ENCODE assay signal across 13 cellular contexts in the genomic region with DNA sequence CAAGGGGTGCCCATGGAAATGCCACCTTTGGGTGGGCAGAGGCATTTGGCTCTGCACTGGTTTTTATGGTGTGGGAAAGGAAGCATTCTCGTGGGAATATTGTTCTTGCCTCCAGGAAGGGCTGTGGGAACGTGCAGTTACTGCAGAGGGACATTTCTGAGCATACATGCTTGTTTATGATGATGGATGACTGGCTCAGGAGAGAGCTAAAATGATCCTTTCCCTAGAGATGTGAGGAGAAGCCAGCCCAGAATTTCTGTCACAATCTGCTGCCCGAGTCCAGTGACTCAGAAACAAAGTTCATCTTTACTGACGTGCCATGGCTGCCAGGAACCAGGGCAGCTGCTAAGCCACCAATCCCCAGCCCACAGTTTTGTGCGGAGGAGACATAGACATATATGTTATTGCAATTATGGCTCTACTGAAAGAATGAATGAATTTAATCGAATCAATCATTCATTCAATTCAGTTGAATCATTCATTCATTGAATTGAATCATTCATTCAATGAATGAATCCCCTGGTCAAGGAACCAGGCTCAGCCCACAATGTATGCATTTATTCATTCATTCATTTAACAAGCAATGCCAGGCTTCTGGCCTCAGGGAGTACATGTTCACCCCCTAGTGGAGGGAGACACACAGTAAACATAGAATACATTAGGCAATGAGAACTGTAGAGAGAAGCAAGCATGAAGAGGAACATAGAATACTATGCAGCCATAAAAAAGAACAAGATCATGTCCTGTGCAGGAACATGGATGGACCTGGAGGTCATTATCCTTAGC.
DNase-seq lines count a peak whose midpoint lies in the region; ATAC-seq and TF ChIP-seq lines count a peak whose summit lies in the region.
"Had no signal": no experiment of that assay in that cellular context is flagged by ENCODE, and none has a peak within 500 bp of the region (broad histone marks: within the 10 kb centered on the region; RNA-seq: fewer than 3 reads in every experiment).

No MANE protein-coding gene starts in this region.

- no peaks in the 10 kb centered on the region for H4K20me1 ChIP-seq in OCI-LY7 (ENCODE audit: insufficient read depth, low read length)
- no peaks in the 10 kb centered on the region for H4K20me1 ChIP-seq in smooth muscle cell (ENCODE audit: low read depth)

- ATAC-seq in activated T-cell treated with anti-CD3 and anti-CD28 coated beads, Interleukin-2, amount 50 U/mL, for 72 hours (replicated peaks in 1 of 2), result no peak
- ATAC-seq: left lung, pancreas had no signal

- no peak overlapping the region for H3K9ac ChIP-seq in smooth muscle cell (ENCODE audit: low read depth)

- H3K36me3 Mint-ChIP-seq in activated T-cell treated with anti-CD3 and anti-CD28 coated beads, Interleukin-2, amount 50 U/mL, for 72 hours (ENCODE audit: insufficient read depth in 2 of 2), result peaks cover 0 to 3% of the 10 kb centered on the region in 2 donors
- H3K36me3 Mint-ChIP-seq: brain had no signal

- H3K79me2 ChIP-seq in OCI-LY7 (ENCODE audit: insufficient read depth, low read depth, low read length) (no peaks in the 10 kb centered on the region), smooth muscle cell (ENCODE audit: low read depth) (no peaks in the 10 kb centered on the region)

- DNase-seq in activated T-cell treated with anti-CD3 and anti-CD28 coated beads, Interleukin-2, amount 50 U/mL, for 72 hours, result no peak
- no peak for DNase-seq in activated T-cell treated with anti-CD3 and anti-CD28 coated beads for 4 hours
- DNase-seq in OCI-LY7 (ENCODE audit: low spot score), result peak; percentile 0
- peak; percentile 31 for DNase-seq in fibroblast of mammary gland (ENCODE audit: low read depth)
- DNase-seq in smooth muscle cell (lab: John Stamatoyannopoulos, UW; ENCODE audit: unreplicated experiment), result no peak
- no peak for DNase-seq in HUDEP-2 (lab: John Stamatoyannopoulos, UW; ENCODE audit: unreplicated experiment in 76 of 76)
- no peak for DNase-seq in kidney glomerular epithelial cell (lab: John Stamatoyannopoulos, UW)
- DNase-seq in RPMI8226, result no peak
- DNase-seq: KG1, left lung, NCI-H2171 treated with DMSO at 0.1 percent for 48 hours, pancreas had no signal

- 39% methylated on average over 6 of the region's 6 CpGs for WGBS in smooth muscle cell (ENCODE audit: low lambda C conversion rate)

- peaks cover 4% of the 10 kb centered on the region for H3F3A ChIP-seq in smooth muscle cell (ENCODE audit: low read depth)

- no peak overlapping the region for H3K4me3 Mint-ChIP-seq in activated T-cell treated with anti-CD3 and anti-CD28 coated beads, Interleukin-2, amount 50 U/mL, for 72 hours
- H3K4me3 Mint-ChIP-seq: brain had no signal

- H3K27ac Mint-ChIP-seq in activated T-cell treated with anti-CD3 and anti-CD28 coated beads, Interleukin-2, amount 50 U/mL, for 72 hours, result peak overlapping the region; percentile 19

- CTCF ChIA-PET in OCI-LY7 (lab: Charles Lee; ENCODE audit: unreplicated experiment), result no interaction called here

- intact Hi-C loops in OCI-LY7 (cut with micrococcal nuclease; ENCODE audit: unreplicated experiment), result no loop called here

- H3K27ac ChIP-seq in OCI-LY7 (ENCODE audit: low read depth, low read length, poor library complexity, severe bottlenecking) (no peak overlapping the region), smooth muscle cell (ENCODE audit: low read depth) (no peak overlapping the region)
- H3K27ac ChIP-seq: left lung, pancreas had no signal

- H3K4me1 ChIP-seq in OCI-LY7 (ENCODE audit: insufficient read depth, low read length, poor library complexity, severe bottlenecking) (no peaks in the 10 kb centered on the region), smooth muscle cell (ENCODE audit: low read depth) (peaks cover 6% of the 10 kb centered on the region)
- H3K4me1 ChIP-seq: left lung, pancreas had no signal

- TF ChIP-seq CTCF in OCI-LY7 (conservative IDR thresholded peaks at IDR 0.05; ENCODE audit: low read length) (peak; percentile 37; the same call in 1 of the 2 replicates), fibroblast of mammary gland (conservative IDR thresholded peaks at IDR 0.05; ENCODE audit: control insufficient read depth, insufficient read depth, low read depth, low read length) (peak; percentile 6), smooth muscle cell (IDR thresholded peaks at IDR 0.05; ENCODE audit: borderline replicate concordance, insufficient read depth, poor library complexity, severe bottlenecking) (peak; percentile 11)

- H3K4me1 Mint-ChIP-seq in activated T-cell treated with anti-CD3 and anti-CD28 coated beads, Interleukin-2, amount 50 U/mL, for 72 hours (ENCODE audit: low read depth), result no peaks in the 10 kb centered on the region

- no peaks in the 10 kb centered on the region for H3K27me3 ChIP-seq in smooth muscle cell (ENCODE audit: low read depth)
- H3K27me3 ChIP-seq: left lung, pancreas had no signal

- no peaks in the 10 kb centered on the region for H3K27me3 Mint-ChIP-seq in activated T-cell treated with anti-CD3 and anti-CD28 coated beads, Interleukin-2, amount 50 U/mL, for 72 hours (ENCODE audit: low read depth)

- H3K9me3 Mint-ChIP-seq in activated T-cell treated with anti-CD3 and anti-CD28 coated beads, Interleukin-2, amount 50 U/mL, for 72 hours, result peaks cover 11 to 19% of the 10 kb centered on the region in 2 donors

- no peaks in the 10 kb centered on the region for H3K9me2 ChIP-seq in OCI-LY7 (ENCODE audit: insufficient read depth, low read length)

- H2AFZ ChIP-seq in OCI-LY7 (ENCODE audit: low read length) (no peak overlapping the region), smooth muscle cell (ENCODE audit: low read depth) (no peak overlapping the region)

- no peaks in the 10 kb centered on the region for H3K9me3 ChIP-seq in OCI-LY7 (ENCODE audit: low read length)
- no peaks in the 10 kb centered on the region for H3K9me3 ChIP-seq in smooth muscle cell (replicated peaks; ENCODE audit: low read depth)
- H3K9me3 ChIP-seq: left lung, pancreas had no signal

- POLR2A ChIA-PET in OCI-LY7 (lab: Charles Lee), result no interaction called here

- no peak overlapping the region for H3K4me2 ChIP-seq in OCI-LY7 (ENCODE audit: low read length)
- no peak overlapping the region for H3K4me2 ChIP-seq in smooth muscle cell

- H3K36me3 ChIP-seq in OCI-LY7 (ENCODE audit: insufficient read depth, low read length), result no peaks in the 10 kb centered on the region
- no peaks in the 10 kb centered on the region for H3K36me3 ChIP-seq in smooth muscle cell (ENCODE audit: low read depth)
- H3K36me3 ChIP-seq: left lung, pancreas had no signal

- no peak overlapping the region for H3K4me3 ChIP-seq in OCI-LY7 (ENCODE audit: low read depth, low read length, poor library complexity, severe bottlenecking)
- H3K4me3 ChIP-seq in fibroblast of mammary gland (ENCODE audit: control insufficient read depth, low read depth, low read length), result no peak overlapping the region
- H3K4me3 ChIP-seq in smooth muscle cell, result no peak overlapping the region
- H3K4me3 ChIP-seq: left lung, pancreas had no signal

- BruUV-seq in OCI-LY7 (replicated peaks; lab: Mats Ljungman, UMichigan), result no TSS peak

Comparison
In these comparisons a context has a peak if more than half of its experiments do, and no peak if none do; other contexts are left out.
1. DNase-seq: peak in OCI-LY7 (single experiment) and fibroblast of mammary gland (single experiment); none in activated T-cell treated with anti-CD3 and anti-CD28 coated beads, Interleukin-2, amount 50 U/mL, for 72 hours (0 of 2), activated T-cell treated with anti-CD3 and anti-CD28 coated beads for 4 hours (single experiment), smooth muscle cell (single experiment), HUDEP-2 (0 of 76), kidney glomerular epithelial cell (single experiment) and RPMI8226 (single experiment).
2. Peak in every context shown above with its lines, with median percentiles within 50 percentile points of each other: CTCF ChIP-seq.